1 cellular context compared by ENCODE assay signal in genomic region chr7:108226723-108227359, GRCh38.
TF ChIP-seq lines count a peak whose summit lies in the region.

No MANE protein-coding gene starts in this region.

TF ChIP-seq in K562, 482 proteins besides CTCF, POLR2A, EP300 and RAD21 (continued from another document and continues in another):
- no peak for TF ChIP-seq E2F4 (CRISPR knock-in tag; IDR thresholded peaks at IDR 0.05; ENCODE audit: low read depth)
- no peak for TF ChIP-seq RB1 (IDR thresholded peaks at IDR 0.05; ENCODE audit: low read depth)
- no peak for TF ChIP-seq FIP1L1 (IDR thresholded peaks at IDR 0.05; ENCODE audit: low read depth, low read length, poor library complexity, severe bottlenecking)
- no peak for TF ChIP-seq TOE1 (IDR thresholded peaks at IDR 0.05; ENCODE audit: borderline replicate concordance)
- no peak for TF ChIP-seq TOE1 (CRISPR knock-in tag; IDR thresholded peaks at IDR 0.05; ENCODE audit: borderline replicate concordance, low read depth)
- no peak for TF ChIP-seq CBFA2T2 (conservative IDR thresholded peaks at IDR 0.05)
- TF ChIP-seq HLTF (IDR thresholded peaks at IDR 0.05): no peak
- TF ChIP-seq UBTF (IDR thresholded peaks at IDR 0.05; ENCODE audit: borderline replicate concordance in 1 of 2, low read depth in 2 of 2, low read length in 2 of 2): no peak
- no peak for TF ChIP-seq ZFP30 (CRISPR knock-in tag; IDR thresholded peaks at IDR 0.05; ENCODE audit: borderline replicate concordance)
- no peak for TF ChIP-seq ZNF354B (CRISPR knock-in tag; IDR thresholded peaks at IDR 0.05)
- TF ChIP-seq THAP12 (CRISPR knock-in tag; IDR thresholded peaks at IDR 0.05): no peak
- 0 out of 2 replicates have a peak, but pooled peaks have one; percentile 54 for TF ChIP-seq NR2F6 (CRISPR knock-in tag; IDR thresholded peaks at IDR 0.05)
- no peak for TF ChIP-seq RBM17 (IDR thresholded peaks at IDR 0.05; ENCODE audit: borderline replicate concordance, low read depth, low read length)
- TF ChIP-seq GATAD2A (IDR thresholded peaks at IDR 0.05): no peak
- TF ChIP-seq ZNF445 (CRISPR knock-in tag; IDR thresholded peaks at IDR 0.05; ENCODE audit: low read depth): no peak
- 0 out of 2 replicates have a peak, but pooled peaks have one; percentile 19 for TF ChIP-seq TEAD4 (IDR thresholded peaks at IDR 0.05; ENCODE audit: low read length)
- TF ChIP-seq TEAD4 (CRISPR knock-in tag; IDR thresholded peaks at IDR 0.05; ENCODE audit: borderline replicate concordance): no peak
- TF ChIP-seq GTF2A2 (tag; IDR thresholded peaks at IDR 0.05): no peak
- no peak for TF ChIP-seq STAG1 (CRISPR knock-in tag; IDR thresholded peaks at IDR 0.05; ENCODE audit: borderline replicate concordance)
- peak; percentile 13; the same call in 1 of the 2 replicates for TF ChIP-seq TAL1 (IDR thresholded peaks at IDR 0.05)
- TF ChIP-seq ZNF584 (CRISPR knock-in tag; IDR thresholded peaks at IDR 0.05; ENCODE audit: low read depth): peak; percentile 42; the same call in 1 of the 2 replicates
- no peak for TF ChIP-seq ZBTB9 (CRISPR knock-in tag; IDR thresholded peaks at IDR 0.05)
- TF ChIP-seq CBX5 (IDR thresholded peaks at IDR 0.05; ENCODE audit: borderline replicate concordance, low read depth): no peak
- no peak for TF ChIP-seq MAFK (IDR thresholded peaks at IDR 0.05; ENCODE audit: low read length)
- no peak for TF ChIP-seq ZNF140 (CRISPR knock-in tag; IDR thresholded peaks at IDR 0.05)
- TF ChIP-seq OTX1 (CRISPR knock-in tag; IDR thresholded peaks at IDR 0.05): no peak
- peak; percentile 92 for TF ChIP-seq MEIS2 (IDR thresholded peaks at IDR 0.05; ENCODE audit: partially characterized antibody)
- TF ChIP-seq EZH2 (IDR thresholded peaks at IDR 0.05; ENCODE audit: borderline replicate concordance, low read depth, low read length): no peak
- TF ChIP-seq RBBP5 (IDR thresholded peaks at IDR 0.05; ENCODE audit: borderline replicate concordance, insufficient read depth, low read length, poor library complexity, severe bottlenecking): no peak
- no peak for TF ChIP-seq ZNF551 (CRISPR knock-in tag; IDR thresholded peaks at IDR 0.05)
- no peak for TF ChIP-seq RREB1 (CRISPR knock-in tag; IDR thresholded peaks at IDR 0.05)
- no peak for TF ChIP-seq ETV1 (tag; conservative IDR thresholded peaks at IDR 0.05; ENCODE audit: low read depth)
- peak; percentile 68; the same call in 1 of the 2 replicates for TF ChIP-seq CEBPB (tag; IDR thresholded peaks at IDR 0.05)
- no peak for TF ChIP-seq ZFP91 (CRISPR knock-in tag; IDR thresholded peaks at IDR 0.05)
- no peak for TF ChIP-seq DEAF1 (CRISPR knock-in tag; IDR thresholded peaks at IDR 0.05)
- no peak for TF ChIP-seq MYNN (IDR thresholded peaks at IDR 0.05)
- TF ChIP-seq MYNN (CRISPR knock-in tag; IDR thresholded peaks at IDR 0.05): no peak
- no peak for TF ChIP-seq NCOA2 (IDR thresholded peaks at IDR 0.05; ENCODE audit: partially characterized antibody in 2 of 2)
- TF ChIP-seq ATF1 (CRISPR knock-in tag; IDR thresholded peaks at IDR 0.05): no peak
- TF ChIP-seq ATF1 (tag; IDR thresholded peaks at IDR 0.05): no peak
- no peak for TF ChIP-seq ARID3B (CRISPR knock-in tag; IDR thresholded peaks at IDR 0.05; ENCODE audit: borderline replicate concordance)
- no peak for TF ChIP-seq CCAR2 (IDR thresholded peaks at IDR 0.05; ENCODE audit: low read depth, low read length)
- TF ChIP-seq FOXK1 (CRISPR knock-in tag; IDR thresholded peaks at IDR 0.05; ENCODE audit: borderline replicate concordance): no peak
- 0 out of 2 replicates have a peak, but pooled peaks have one; percentile 53 for TF ChIP-seq ZNF197 (CRISPR knock-in tag; IDR thresholded peaks at IDR 0.05; ENCODE audit: low read depth)
- TF ChIP-seq SIX5 (IDR thresholded peaks at IDR 0.05; ENCODE audit: borderline replicate concordance in 1 of 2, insufficient read depth in 1 of 2, low read depth in 1 of 2, low read length in 2 of 2): no peak
- no peak for TF ChIP-seq FOXA3 (CRISPR knock-in tag; conservative IDR thresholded peaks at IDR 0.05 in 1 of 2, IDR thresholded peaks at IDR 0.05 in 1 of 2)
- TF ChIP-seq PHF8 (IDR thresholded peaks at IDR 0.05; ENCODE audit: borderline replicate concordance, low read length): no peak
- TF ChIP-seq ID3 (CRISPR knock-in tag; IDR thresholded peaks at IDR 0.05): no peak
- TF ChIP-seq ID3 (tag; IDR thresholded peaks at IDR 0.05): no peak
